In the genomic region with DNA sequence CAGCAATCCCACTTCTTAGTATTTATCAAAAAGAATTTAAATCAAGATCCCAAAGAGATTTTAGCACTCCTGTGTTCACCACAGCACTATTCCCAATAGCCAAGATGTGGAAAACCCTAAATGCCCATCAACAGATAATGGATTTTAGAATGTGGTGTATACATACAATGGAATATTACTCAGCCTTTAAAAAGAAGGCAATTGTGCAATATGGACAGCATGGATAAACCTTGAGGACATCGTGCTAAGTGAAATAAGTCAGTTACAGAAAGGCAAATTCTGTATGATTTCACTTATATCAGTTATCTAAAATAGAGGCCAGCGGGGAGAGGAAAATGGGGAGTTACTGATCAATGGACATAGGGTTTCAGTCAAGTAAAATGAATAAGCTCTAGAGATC, we compare ENCODE assay signal across 3 cellular contexts.
A peak's percentile ranks its signal among the peaks of the same experiment; 100 is the strongest.
TF ChIP-seq lines count a peak whose summit lies in the region.

No MANE protein-coding gene starts in this region.

TF ChIP-seq in HEK293, 187 proteins besides CTCF, POLR2A, EP300 and RAD21:
- peak; percentile 42; the same call in 1 of the 2 replicates for TF ChIP-seq ZNF146 (tag by site-specific recombination; IDR thresholded peaks at IDR 0.05)
- no peak for TF ChIP-seq ZBTB20 (tag by site-specific recombination; IDR thresholded peaks at IDR 0.05)

TF ChIP-seq in IMR-90, 13 proteins besides CTCF, POLR2A, EP300 and RAD21:
- TF ChIP-seq, protein P1, sequence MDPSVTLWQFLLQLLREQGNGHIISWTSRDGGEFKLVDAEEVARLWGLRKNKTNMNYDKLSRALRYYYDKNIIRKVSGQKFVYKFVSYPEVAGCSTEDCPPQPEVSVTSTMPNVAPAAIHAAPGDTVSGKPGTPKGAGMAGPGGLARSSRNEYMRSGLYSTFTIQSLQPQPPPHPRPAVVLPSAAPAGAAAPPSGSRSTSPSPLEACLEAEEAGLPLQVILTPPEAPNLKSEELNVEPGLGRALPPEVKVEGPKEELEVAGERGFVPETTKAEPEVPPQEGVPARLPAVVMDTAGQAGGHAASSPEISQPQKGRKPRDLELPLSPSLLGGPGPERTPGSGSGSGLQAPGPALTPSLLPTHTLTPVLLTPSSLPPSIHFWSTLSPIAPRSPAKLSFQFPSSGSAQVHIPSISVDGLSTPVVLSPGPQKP (IDR thresholded peaks at IDR 0.05; ENCODE audit: borderline replicate concordance, low read depth, low read length): no peak
- 0 out of 2 replicates have a peak, but pooled peaks have one; percentile 11 for TF ChIP-seq CEBPB (IDR thresholded peaks at IDR 0.05; ENCODE audit: low read depth, low read length)

TF ChIP-seq in K562, 482 proteins besides CTCF, POLR2A, EP300 and RAD21:
- TF ChIP-seq CEBPG (CRISPR knock-in tag; IDR thresholded peaks at IDR 0.05): no peak
- 0 out of 4 replicates have a peak, but pooled peaks of 1 of the 2 experiments have one; percentile 8 for TF ChIP-seq CEBPG (tag; conservative IDR thresholded peaks at IDR 0.05 in 1 of 2, IDR thresholded peaks at IDR 0.05 in 1 of 2)
- TF ChIP-seq FUS (optimal IDR thresholded peaks at IDR 0.05; ENCODE audit: low read depth, low read length): no peak
- peak; percentile 71 for TF ChIP-seq CEBPB (tag; IDR thresholded peaks at IDR 0.05)
- TF ChIP-seq ZNF766 (CRISPR knock-in tag; conservative IDR thresholded peaks at IDR 0.05): no peak
- peak; percentile 62 for TF ChIP-seq ZNF146 (CRISPR knock-in tag; IDR thresholded peaks at IDR 0.05; ENCODE audit: unreplicated experiment)
